Comparison of ENCODE assay signal across 11 cellular contexts in genomic region chr14:45891417-45892080, GRCh38.
DNase-seq lines count a peak whose midpoint lies in the region; ATAC-seq and TF ChIP-seq lines count a peak whose summit lies in the region.
"Had no signal": no experiment of that assay in that cellular context is flagged by ENCODE, and none has a peak within 500 bp of the region (broad histone marks: within the 10 kb centered on the region; RNA-seq: fewer than 3 reads in every experiment).

No MANE protein-coding gene starts in this region.

- H3K27me3 Mint-ChIP-seq in type B pancreatic cell: no peaks in the 10 kb centered on the region
- H3K27me3 Mint-ChIP-seq in chondrocyte (ENCODE audit: low read depth): peaks cover 32% of the 10 kb centered on the region
- H3K27me3 Mint-ChIP-seq in activated T-helper 17 cell treated with anti-CD3 and anti-CD28 coated beads, Interleukin-2, amount 50 U/mL, for 72 hours: no peaks in the 10 kb centered on the region
- H3K27me3 Mint-ChIP-seq: central memory CD8-positive, alpha-beta T cell had no signal

- H3K36me3 Mint-ChIP-seq in type B pancreatic cell (no peaks in the 10 kb centered on the region), chondrocyte (ENCODE audit: low read depth) (no peaks in the 10 kb centered on the region)
- H3K36me3 Mint-ChIP-seq in activated T-helper 17 cell treated with anti-CD3 and anti-CD28 coated beads, Interleukin-2, amount 50 U/mL, for 72 hours (ENCODE audit: low read depth): no peaks in the 10 kb centered on the region

- intact Hi-C loops in Right ventricle myocardium inferior (cut with DNase I): no loop called here

- DNase-seq in NCI-H1436 (lab: John Stamatoyannopoulos, UW) (peak; percentile 79), SHP77 (lab: John Stamatoyannopoulos, UW) (peak; percentile 93 to 95), kidney tubule cell (ENCODE audit: low spot score) (peak; percentile 23), type B pancreatic cell (ENCODE audit: extremely low spot score, unreplicated experiment) (no peak), chondrocyte (ENCODE audit: low spot score) (no peak), HuH-7 (ENCODE audit: low spot score) (no peak), Right ventricle myocardium inferior (ENCODE audit: missing footprints) (no peak)
- DNase-seq: MM.1S had no signal

- peaks cover 11% of the 10 kb centered on the region for H3K4me1 Mint-ChIP-seq in type B pancreatic cell (ENCODE audit: unreplicated experiment)
- peaks cover 3% of the 10 kb centered on the region for H3K4me1 Mint-ChIP-seq in chondrocyte (ENCODE audit: low read depth)
- no peaks in the 10 kb centered on the region for H3K4me1 Mint-ChIP-seq in activated T-helper 17 cell treated with anti-CD3 and anti-CD28 coated beads, Interleukin-2, amount 50 U/mL, for 72 hours
- H3K4me1 Mint-ChIP-seq: central memory CD8-positive, alpha-beta T cell had no signal

- TF ChIP-seq CTCF in type B pancreatic cell (conservative IDR thresholded peaks at IDR 0.05): no peak
- TF ChIP-seq CTCF in chondrocyte (IDR thresholded peaks at IDR 0.05): no peak

- no peaks in the 10 kb centered on the region for H3K9me3 Mint-ChIP-seq in type B pancreatic cell
- no peaks in the 10 kb centered on the region for H3K9me3 Mint-ChIP-seq in chondrocyte (ENCODE audit: low read depth)
- peaks cover 11% of the 10 kb centered on the region for H3K9me3 Mint-ChIP-seq in activated T-helper 17 cell treated with anti-CD3 and anti-CD28 coated beads, Interleukin-2, amount 50 U/mL, for 72 hours

- peak overlapping the region; percentile 53 for H3K4me3 Mint-ChIP-seq in type B pancreatic cell
- H3K4me3 Mint-ChIP-seq in chondrocyte (ENCODE audit: unreplicated experiment): no peak overlapping the region
- H3K4me3 Mint-ChIP-seq in activated T-helper 17 cell treated with anti-CD3 and anti-CD28 coated beads, Interleukin-2, amount 50 U/mL, for 72 hours: no peak overlapping the region
- H3K4me3 Mint-ChIP-seq: central memory CD8-positive, alpha-beta T cell; T-helper 1 cell treated with Interleukin-12 subunit alpha and Interleukin-12 subunit beta and Interleukin-4 antibody, amounts not matched to agents 30 μg/mL and 1 μg/mL, for 36 hours had no signal

- no peak for ATAC-seq in activated T-helper 17 cell treated with anti-CD3 and anti-CD28 coated beads, Interleukin-2, amount 50 U/mL, for 72 hours (replicated peaks)
- no peak for ATAC-seq in Right ventricle myocardium inferior

- H3K27ac Mint-ChIP-seq in type B pancreatic cell (peak overlapping the region; percentile 93), chondrocyte (ENCODE audit: unreplicated experiment) (no peak overlapping the region)
- no peak overlapping the region for H3K27ac Mint-ChIP-seq in activated T-helper 17 cell treated with anti-CD3 and anti-CD28 coated beads, Interleukin-2, amount 50 U/mL, for 72 hours
- H3K27ac Mint-ChIP-seq: T-helper 1 cell treated with Interleukin-12 subunit alpha and Interleukin-12 subunit beta and Interleukin-4 antibody, amounts not matched to agents 30 μg/mL and 1 μg/mL, for 36 hours had no signal

Comparison
In these comparisons a context has a peak if more than half of its experiments do, and no peak if none do; other contexts are left out.
1. DNase-seq: peak in NCI-H1436 (single experiment), SHP77 (2 of 2) and kidney tubule cell (single experiment); none in type B pancreatic cell (single experiment), chondrocyte (single experiment), HuH-7 (single experiment) and Right ventricle myocardium inferior (single experiment).